Comparison of ENCODE assay signal across 1 cellular context in the genomic region with DNA sequence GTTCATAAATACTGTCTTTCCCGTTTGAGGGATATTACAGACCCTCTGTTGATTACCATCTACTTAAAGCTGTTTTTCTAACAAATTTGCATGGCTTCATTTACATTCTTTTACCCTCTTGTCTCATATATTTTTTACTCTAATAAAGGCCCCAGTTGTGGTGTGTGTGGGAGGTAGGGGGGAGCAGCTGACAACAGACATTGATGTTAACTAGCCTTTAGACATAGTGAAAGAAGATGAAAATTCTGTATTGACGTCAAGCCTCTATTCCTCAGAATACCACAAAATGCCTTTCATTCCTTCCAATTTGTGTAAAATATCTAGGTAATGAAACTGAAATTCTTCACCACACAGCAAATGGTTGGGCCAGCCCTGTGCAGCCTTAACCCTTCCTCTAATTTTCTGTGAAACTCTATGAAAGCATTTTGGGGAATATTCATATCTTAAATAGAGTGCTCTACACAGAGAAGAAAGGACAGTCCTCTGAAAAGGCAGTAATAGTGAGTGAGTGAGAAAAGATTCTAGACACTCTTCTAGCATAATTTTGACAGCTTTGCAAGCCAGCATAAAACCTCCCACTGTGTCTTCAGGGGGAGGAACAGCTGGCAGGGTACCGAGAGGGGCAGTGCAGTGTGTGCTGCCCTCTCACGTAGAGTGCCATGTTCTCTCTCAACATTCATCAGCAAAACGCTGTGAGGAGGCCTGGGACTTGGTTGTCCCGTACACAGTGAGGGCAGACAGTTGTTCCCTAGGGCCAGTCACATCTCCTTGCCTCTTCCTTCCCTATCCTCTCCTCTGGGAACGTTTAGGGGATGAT.
TF ChIP-seq lines count a peak whose summit lies in the region.

No MANE protein-coding gene starts in this region.

TF ChIP-seq in GM12878, 131 proteins besides CTCF, POLR2A, EP300 and RAD21 (continued from another document and continues in another):
- TF ChIP-seq TARDBP (IDR thresholded peaks at IDR 0.05; ENCODE audit: borderline replicate concordance) (no peak), SUPT20H (IDR thresholded peaks at IDR 0.05; ENCODE audit: borderline replicate concordance, control insufficient read depth, low read depth, low read length) (no peak), FOS (IDR thresholded peaks at IDR 0.05; ENCODE audit: borderline replicate concordance, extremely low read depth, insufficient read length) (no peak), WRNIP1 (IDR thresholded peaks at IDR 0.05; ENCODE audit: borderline replicate concordance, low read depth, low read length) (no peak), CBX5 (IDR thresholded peaks at IDR 0.05; ENCODE audit: low read depth) (no peak), BACH1 (IDR thresholded peaks at IDR 0.05; ENCODE audit: borderline replicate concordance) (no peak), ZSCAN29 (IDR thresholded peaks at IDR 0.05) (no peak), HCFC1 (IDR thresholded peaks at IDR 0.05; ENCODE audit: low read length) (no peak), RBBP5 (conservative IDR thresholded peaks at IDR 0.05) (no peak), RUNX3 (IDR thresholded peaks at IDR 0.05; ENCODE audit: low read length) (peak; percentile 91), NRF1 (conservative IDR thresholded peaks at IDR 0.05; ENCODE audit: low read depth, low read length) (no peak), CEBPB (IDR thresholded peaks at IDR 0.05; ENCODE audit: borderline replicate concordance in 1 of 2, low read depth in 2 of 2, low read length in 2 of 2) (no peak), HDAC2 (IDR thresholded peaks at IDR 0.05) (no peak), SUZ12 (IDR thresholded peaks at IDR 0.05; ENCODE audit: unreplicated experiment) (no peak), SP1 (IDR thresholded peaks at IDR 0.05; ENCODE audit: low read depth, low read length) (peak; percentile 32), POLR2AphosphoS2 (IDR thresholded peaks at IDR 0.05; ENCODE audit: low read depth, low read length) (no peak), MEF2A (IDR thresholded peaks at IDR 0.05; ENCODE audit: insufficient read depth, low read depth, low read length) (no peak), NFIC (IDR thresholded peaks at IDR 0.05; ENCODE audit: low read depth, low read length) (peak; percentile 55; the same call in 1 of the 2 replicates), SMAD5 (IDR thresholded peaks at IDR 0.05; ENCODE audit: low read depth) (no peak), YBX1 (IDR thresholded peaks at IDR 0.05) (no peak), EGR1 (IDR thresholded peaks at IDR 0.05; ENCODE audit: borderline replicate concordance in 1 of 2, low read depth in 2 of 2, low read length in 2 of 2) (peak in 1 of 2 experiments; percentile 64; a peak in 1 of 3 replicates), CBX3 (IDR thresholded peaks at IDR 0.05; ENCODE audit: borderline replicate concordance, low read depth) (no peak), ZNF207 (IDR thresholded peaks at IDR 0.05; ENCODE audit: borderline replicate concordance) (no peak), SREBF2 (IDR thresholded peaks at IDR 0.05; ENCODE audit: low read length) (no peak), DPF2 (IDR thresholded peaks at IDR 0.05) (no peak; the same call in 1 of the 2 replicates), ZNF217 (IDR thresholded peaks at IDR 0.05) (no peak), RCOR1 (conservative IDR thresholded peaks at IDR 0.05; ENCODE audit: low read depth, low read length) (no peak), FOXK2 (IDR thresholded peaks at IDR 0.05) (no peak), RELA (IDR thresholded peaks at IDR 0.05; ENCODE audit: borderline replicate concordance, partially characterized antibody) (no peak), POLR2AphosphoS5 (IDR thresholded peaks at IDR 0.05; ENCODE audit: low read length) (0 out of 2 replicates have a peak, but pooled peaks have one; percentile 21), JUND (IDR thresholded peaks at IDR 0.05; ENCODE audit: low read depth, low read length) (no peak), TCF12 (IDR thresholded peaks at IDR 0.05; ENCODE audit: low read depth, low read length) (peak; percentile 40; the same call in 1 of the 2 replicates), MXI1 (IDR thresholded peaks at IDR 0.05; ENCODE audit: low read depth, low read length) (0 out of 2 replicates have a peak, but pooled peaks have one; percentile 15), EED (IDR thresholded peaks at IDR 0.05; ENCODE audit: low read depth) (peak; percentile 68; the same call in 1 of the 2 replicates), LARP7 (IDR thresholded peaks at IDR 0.05) (no peak), PML (IDR thresholded peaks at IDR 0.05; ENCODE audit: low read length) (no peak), HDAC6 (IDR thresholded peaks at IDR 0.05; ENCODE audit: unreplicated experiment) (no peak), SMAD1 (IDR thresholded peaks at IDR 0.05; ENCODE audit: low read depth, partially characterized antibody) (no peak), PAX5 (IDR thresholded peaks at IDR 0.05; ENCODE audit: borderline replicate concordance, low read depth, low read length) (peak; percentile 47; the same call in 1 of the 2 replicates), FOXM1 (IDR thresholded peaks at IDR 0.05; ENCODE audit: low read depth, low read length) (peak; percentile 55; the same call in 1 of the 2 replicates)
- TF ChIP-seq, protein P1, sequence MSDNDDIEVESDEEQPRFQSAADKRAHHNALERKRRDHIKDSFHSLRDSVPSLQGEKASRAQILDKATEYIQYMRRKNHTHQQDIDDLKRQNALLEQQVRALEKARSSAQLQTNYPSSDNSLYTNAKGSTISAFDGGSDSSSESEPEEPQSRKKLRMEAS (IDR thresholded peaks at IDR 0.05; ENCODE audit: low read depth, low read length) = no peak
- TF ChIP-seq, protein P2, sequence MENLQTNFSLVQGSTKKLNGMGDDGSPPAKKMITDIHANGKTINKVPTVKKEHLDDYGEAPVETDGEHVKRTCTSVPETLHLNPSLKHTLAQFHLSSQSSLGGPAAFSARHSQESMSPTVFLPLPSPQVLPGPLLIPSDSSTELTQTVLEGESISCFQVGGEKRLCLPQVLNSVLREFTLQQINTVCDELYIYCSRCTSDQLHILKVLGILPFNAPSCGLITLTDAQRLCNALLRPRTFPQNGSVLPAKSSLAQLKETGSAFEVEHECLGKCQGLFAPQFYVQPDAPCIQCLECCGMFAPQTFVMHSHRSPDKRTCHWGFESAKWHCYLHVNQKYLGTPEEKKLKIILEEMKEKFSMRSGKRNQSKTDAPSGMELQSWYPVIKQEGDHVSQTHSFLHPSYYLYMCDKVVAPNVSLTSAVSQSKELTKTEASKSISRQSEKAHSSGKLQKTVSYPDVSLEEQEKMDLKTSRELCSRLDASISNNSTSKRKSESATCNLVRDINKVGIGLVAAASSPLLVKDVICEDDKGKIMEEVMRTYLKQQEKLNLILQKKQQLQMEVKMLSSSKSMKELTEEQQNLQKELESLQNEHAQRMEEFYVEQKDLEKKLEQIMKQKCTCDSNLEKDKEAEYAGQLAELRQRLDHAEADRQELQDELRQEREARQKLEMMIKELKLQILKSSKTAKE (IDR thresholded peaks at IDR 0.05; ENCODE audit: low read depth, poor library complexity, severe bottlenecking) = peak; percentile 74
- TF ChIP-seq, protein P3, sequence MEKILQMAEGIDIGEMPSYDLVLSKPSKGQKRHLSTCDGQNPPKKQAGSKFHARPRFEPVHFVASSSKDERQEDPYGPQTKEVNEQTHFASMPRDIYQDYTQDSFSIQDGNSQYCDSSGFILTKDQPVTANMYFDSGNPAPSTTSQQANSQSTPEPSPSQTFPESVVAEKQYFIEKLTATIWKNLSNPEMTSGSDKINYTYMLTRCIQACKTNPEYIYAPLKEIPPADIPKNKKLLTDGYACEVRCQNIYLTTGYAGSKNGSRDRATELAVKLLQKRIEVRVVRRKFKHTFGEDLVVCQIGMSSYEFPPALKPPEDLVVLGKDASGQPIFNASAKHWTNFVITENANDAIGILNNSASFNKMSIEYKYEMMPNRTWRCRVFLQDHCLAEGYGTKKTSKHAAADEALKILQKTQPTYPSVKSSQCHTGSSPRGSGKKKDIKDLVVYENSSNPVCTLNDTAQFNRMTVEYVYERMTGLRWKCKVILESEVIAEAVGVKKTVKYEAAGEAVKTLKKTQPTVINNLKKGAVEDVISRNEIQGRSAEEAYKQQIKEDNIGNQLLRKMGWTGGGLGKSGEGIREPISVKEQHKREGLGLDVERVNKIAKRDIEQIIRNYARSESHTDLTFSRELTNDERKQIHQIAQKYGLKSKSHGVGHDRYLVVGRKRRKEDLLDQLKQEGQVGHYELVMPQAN (conservative IDR thresholded peaks at IDR 0.05) = no peak
- TF ChIP-seq, protein P4, sequence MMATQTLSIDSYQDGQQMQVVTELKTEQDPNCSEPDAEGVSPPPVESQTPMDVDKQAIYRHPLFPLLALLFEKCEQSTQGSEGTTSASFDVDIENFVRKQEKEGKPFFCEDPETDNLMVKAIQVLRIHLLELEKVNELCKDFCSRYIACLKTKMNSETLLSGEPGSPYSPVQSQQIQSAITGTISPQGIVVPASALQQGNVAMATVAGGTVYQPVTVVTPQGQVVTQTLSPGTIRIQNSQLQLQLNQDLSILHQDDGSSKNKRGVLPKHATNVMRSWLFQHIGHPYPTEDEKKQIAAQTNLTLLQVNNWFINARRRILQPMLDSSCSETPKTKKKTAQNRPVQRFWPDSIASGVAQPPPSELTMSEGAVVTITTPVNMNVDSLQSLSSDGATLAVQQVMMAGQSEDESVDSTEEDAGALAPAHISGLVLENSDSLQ (IDR thresholded peaks at IDR 0.05) = peak; percentile 64; the same call in 1 of the 2 replicates
- TF ChIP-seq, protein P5, sequence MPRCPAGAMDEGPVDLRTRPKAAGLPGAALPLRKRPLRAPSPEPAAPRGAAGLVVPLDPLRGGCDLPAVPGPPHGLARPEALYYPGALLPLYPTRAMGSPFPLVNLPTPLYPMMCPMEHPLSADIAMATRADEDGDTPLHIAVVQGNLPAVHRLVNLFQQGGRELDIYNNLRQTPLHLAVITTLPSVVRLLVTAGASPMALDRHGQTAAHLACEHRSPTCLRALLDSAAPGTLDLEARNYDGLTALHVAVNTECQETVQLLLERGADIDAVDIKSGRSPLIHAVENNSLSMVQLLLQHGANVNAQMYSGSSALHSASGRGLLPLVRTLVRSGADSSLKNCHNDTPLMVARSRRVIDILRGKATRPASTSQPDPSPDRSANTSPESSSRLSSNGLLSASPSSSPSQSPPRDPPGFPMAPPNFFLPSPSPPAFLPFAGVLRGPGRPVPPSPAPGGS (IDR thresholded peaks at IDR 0.05; ENCODE audit: borderline replicate concordance, insufficient read depth, low read depth, low read length, poor library complexity, severe bottlenecking) = no peak
- TF ChIP-seq, protein P6, sequence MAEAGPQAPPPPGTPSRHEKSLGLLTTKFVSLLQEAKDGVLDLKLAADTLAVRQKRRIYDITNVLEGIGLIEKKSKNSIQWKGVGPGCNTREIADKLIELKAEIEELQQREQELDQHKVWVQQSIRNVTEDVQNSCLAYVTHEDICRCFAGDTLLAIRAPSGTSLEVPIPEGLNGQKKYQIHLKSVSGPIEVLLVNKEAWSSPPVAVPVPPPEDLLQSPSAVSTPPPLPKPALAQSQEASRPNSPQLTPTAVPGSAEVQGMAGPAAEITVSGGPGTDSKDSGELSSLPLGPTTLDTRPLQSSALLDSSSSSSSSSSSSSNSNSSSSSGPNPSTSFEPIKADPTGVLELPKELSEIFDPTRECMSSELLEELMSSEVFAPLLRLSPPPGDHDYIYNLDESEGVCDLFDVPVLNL (IDR thresholded peaks at IDR 0.05; ENCODE audit: low read depth, low read length) = no peak
- TF ChIP-seq, protein P7, sequence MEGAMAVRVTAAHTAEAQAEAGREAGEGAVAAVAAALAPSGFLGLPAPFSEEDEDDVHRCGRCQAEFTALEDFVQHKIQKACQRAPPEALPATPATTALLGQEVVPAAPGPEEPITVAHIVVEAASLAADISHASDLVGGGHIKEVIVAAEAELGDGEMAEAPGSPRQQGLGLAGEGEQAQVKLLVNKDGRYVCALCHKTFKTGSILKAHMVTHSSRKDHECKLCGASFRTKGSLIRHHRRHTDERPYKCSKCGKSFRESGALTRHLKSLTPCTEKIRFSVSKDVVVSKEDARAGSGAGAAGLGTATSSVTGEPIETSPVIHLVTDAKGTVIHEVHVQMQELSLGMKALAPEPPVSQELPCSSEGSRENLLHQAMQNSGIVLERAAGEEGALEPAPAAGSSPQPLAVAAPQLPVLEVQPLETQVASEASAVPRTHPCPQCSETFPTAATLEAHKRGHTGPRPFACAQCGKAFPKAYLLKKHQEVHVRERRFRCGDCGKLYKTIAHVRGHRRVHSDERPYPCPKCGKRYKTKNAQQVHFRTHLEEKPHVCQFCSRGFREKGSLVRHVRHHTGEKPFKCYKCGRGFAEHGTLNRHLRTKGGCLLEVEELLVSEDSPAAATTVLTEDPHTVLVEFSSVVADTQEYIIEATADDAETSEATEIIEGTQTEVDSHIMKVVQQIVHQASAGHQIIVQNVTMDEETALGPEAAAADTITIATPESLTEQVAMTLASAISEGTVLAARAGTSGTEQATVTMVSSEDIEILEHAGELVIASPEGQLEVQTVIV (IDR thresholded peaks at IDR 0.05; ENCODE audit: borderline replicate concordance, partially characterized antibody) = no peak
- TF ChIP-seq, protein P8, sequence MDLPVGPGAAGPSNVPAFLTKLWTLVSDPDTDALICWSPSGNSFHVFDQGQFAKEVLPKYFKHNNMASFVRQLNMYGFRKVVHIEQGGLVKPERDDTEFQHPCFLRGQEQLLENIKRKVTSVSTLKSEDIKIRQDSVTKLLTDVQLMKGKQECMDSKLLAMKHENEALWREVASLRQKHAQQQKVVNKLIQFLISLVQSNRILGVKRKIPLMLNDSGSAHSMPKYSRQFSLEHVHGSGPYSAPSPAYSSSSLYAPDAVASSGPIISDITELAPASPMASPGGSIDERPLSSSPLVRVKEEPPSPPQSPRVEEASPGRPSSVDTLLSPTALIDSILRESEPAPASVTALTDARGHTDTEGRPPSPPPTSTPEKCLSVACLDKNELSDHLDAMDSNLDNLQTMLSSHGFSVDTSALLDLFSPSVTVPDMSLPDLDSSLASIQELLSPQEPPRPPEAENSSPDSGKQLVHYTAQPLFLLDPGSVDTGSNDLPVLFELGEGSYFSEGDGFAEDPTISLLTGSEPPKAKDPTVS (IDR thresholded peaks at IDR 0.05; ENCODE audit: low read depth, low read length) = no peak
- TF ChIP-seq, protein P9, sequence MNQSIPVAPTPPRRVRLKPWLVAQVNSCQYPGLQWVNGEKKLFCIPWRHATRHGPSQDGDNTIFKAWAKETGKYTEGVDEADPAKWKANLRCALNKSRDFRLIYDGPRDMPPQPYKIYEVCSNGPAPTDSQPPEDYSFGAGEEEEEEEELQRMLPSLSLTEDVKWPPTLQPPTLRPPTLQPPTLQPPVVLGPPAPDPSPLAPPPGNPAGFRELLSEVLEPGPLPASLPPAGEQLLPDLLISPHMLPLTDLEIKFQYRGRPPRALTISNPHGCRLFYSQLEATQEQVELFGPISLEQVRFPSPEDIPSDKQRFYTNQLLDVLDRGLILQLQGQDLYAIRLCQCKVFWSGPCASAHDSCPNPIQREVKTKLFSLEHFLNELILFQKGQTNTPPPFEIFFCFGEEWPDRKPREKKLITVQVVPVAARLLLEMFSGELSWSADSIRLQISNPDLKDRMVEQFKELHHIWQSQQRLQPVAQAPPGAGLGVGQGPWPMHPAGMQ (IDR thresholded peaks at IDR 0.05; ENCODE audit: borderline replicate concordance) = no peak
